ENCODE assay signal across 16 cellular contexts in genomic region chr22:49023161-49023878, GRCh38.
"Had no signal": no experiment of that assay in that cellular context is flagged by ENCODE, and none has a peak within 500 bp of the region (broad histone marks: within the 10 kb centered on the region; RNA-seq: fewer than 3 reads in every experiment).

No MANE protein-coding gene starts in this region.

- H3K4me2 ChIP-seq: SK-N-SH had no signal

- H3K4me1 ChIP-seq: heart right ventricle, tibial nerve had no signal

- H3K36me3 ChIP-seq: heart right ventricle, tibial nerve, WERI-Rb-1 had no signal

- ATAC-seq: activated CD8-positive, alpha-beta T cell treated with anti-CD3 and anti-CD28 coated beads, Interleukin-2, amount 10 ng/mL, durations not matched to agents 7 days and 5 days; activated T-helper 17 cell treated with anti-CD3 and anti-CD28 coated beads, Interleukin-2, amount 50 U/mL, for 72 hours; heart right ventricle; left ventricle myocardium superior had no signal

- H3K27me3 ChIP-seq: tibial nerve had no signal

- H3K4me3 ChIP-seq: heart right ventricle, tibial nerve had no signal

- H3K9me3 ChIP-seq: heart right ventricle, SK-N-SH, tibial nerve had no signal

- H3K27ac ChIP-seq: heart right ventricle, tibial nerve, WERI-Rb-1 had no signal

- DNase-seq: activated CD4-positive, alpha-beta T cell treated with anti-CD3 and anti-CD28 coated beads, Interleukin-2, amount 50 U/mL, for 1 hour; activated CD4-positive, CD25-positive, alpha-beta regulatory T cell treated with anti-CD3 and anti-CD28 coated beads, Interleukin-2, amount 50 U/mL, for 72 hours; activated CD8-positive, alpha-beta T cell treated with anti-CD3 and anti-CD28 coated beads, Interleukin-2, amount 10 ng/mL, durations not matched to agents 7 days and 5 days; activated naive CD4-positive, alpha-beta T cell treated with anti-CD3 and anti-CD28 coated beads for 36 hours; activated T-cell treated with anti-CD3 and anti-CD28 coated beads, Interleukin-2, amount 50 U/mL, for 24 hours; amygdala; effector CD4-positive, alpha-beta T cell; heart right ventricle; occipital lobe; SK-N-SH; stimulated activated CD4-positive, alpha-beta T cell treated with anti-CD3 and anti-CD28 coated beads, Interleukin-12 subunit alpha, Interleukin-12 subunit beta, amount 100 ng/mL, for 4 hours; stimulated activated CD4-positive, alpha-beta T cell treated with anti-CD3 and anti-CD28 coated beads, Interleukin-4, amount 100 ng/mL, for 4 hours; WERI-Rb-1 had no signal

- H3K9ac ChIP-seq: SK-N-SH had no signal
